ENCODE assay signal across 10 cellular contexts in genomic region chr16:56944954-56945839, GRCh38. TPM values are rescaled to one million over a fixed set of nuclear protein-coding genes. Genes with fewer than 3 reads are reported as not detected.
DNase-seq lines count a peak whose midpoint lies in the region; ATAC-seq, FAIRE-seq and TF ChIP-seq lines count a peak whose summit lies in the region.
"Had no signal": no experiment of that assay in that cellular context is flagged by ENCODE, and none has a peak within 500 bp of the region (broad histone marks: within the 10 kb centered on the region; RNA-seq: fewer than 3 reads in every experiment).

No MANE protein-coding gene starts in this region.

- H2AFZ ChIP-seq in IMR-90 (replicated peaks; ENCODE audit: low read length, poor library complexity) = no peak overlapping the region
- no peak overlapping the region for H2AFZ ChIP-seq in K562 (ENCODE audit: low read depth, low read length)

- peak overlapping the region; percentile 42 for H2AK9ac ChIP-seq in IMR-90 (replicated peaks; ENCODE audit: low read depth, low read length, poor library complexity)

- H3K36me3 ChIP-seq in IMR-90 (ENCODE audit: control insufficient read depth, insufficient read depth, low read length) = peaks cover 38% of the 10 kb centered on the region
- peaks cover 50% of the 10 kb centered on the region for H3K36me3 ChIP-seq in K562 (ENCODE audit: control insufficient read depth, insufficient read depth, low read length)

- H2BK120ac ChIP-seq in IMR-90 (ENCODE audit: low read depth, low read length) = no peak overlapping the region

- H3K9me1 ChIP-seq in IMR-90 (ENCODE audit: insufficient read depth, low read length) = peaks cover 9% of the 10 kb centered on the region; the same call in 1 of the 2 replicates
- no peaks in the 10 kb centered on the region for H3K9me1 ChIP-seq in K562 (ENCODE audit: control insufficient read depth, insufficient read depth, low read length)

- no peak for TF ChIP-seq EP300 in K562 (IDR thresholded peaks at IDR 0.05; ENCODE audit: low read length)

- no peak overlapping the region for H2AK5ac ChIP-seq in IMR-90 (ENCODE audit: low read depth, low read length)

- H3K4me1 ChIP-seq in IMR-90 (ENCODE audit: control insufficient read depth, insufficient read depth, low read length) (peaks cover 6% of the 10 kb centered on the region), K562 (replicated peaks in 1 of 2; ENCODE audit: control insufficient read depth in 2 of 2, insufficient read depth in 2 of 2, low read length in 2 of 2) (no peaks in the 10 kb centered on the region)

- no peak overlapping the region for H3K18ac ChIP-seq in IMR-90 (ENCODE audit: low read depth, low read length)

- ATAC-seq in IMR-90 (ENCODE audit: low read depth) = peak; percentile 9; the same call in 1 of the 2 replicates
- ATAC-seq in K562 = peak; percentile 26
- no peak for ATAC-seq in HG03457 (IDR thresholded peaks at IDR 0.05; ENCODE audit: unreplicated experiment)

- no peak overlapping the region for H3K14ac ChIP-seq in IMR-90 (replicated peaks; ENCODE audit: low read depth, low read length)

- H3K4me3 Mint-ChIP-seq in stimulated activated naive CD8-positive, alpha-beta T cell treated with anti-CD3 and anti-CD28 coated beads, Interleukin-15, Interleukin-2, amounts not matched to agents 100 ng/mL and 50 ng/mL, for 24 hours = peak overlapping the region; percentile 51

- H4K8ac ChIP-seq in IMR-90 (ENCODE audit: low read depth in 2 of 2, low read length in 2 of 2) = peak overlapping the region in 1 of 2 experiments; percentile 15; a peak in 1 of 4 replicates

- peak overlapping the region; percentile 93 for H3K27ac Mint-ChIP-seq in stimulated activated naive CD8-positive, alpha-beta T cell treated with anti-CD3 and anti-CD28 coated beads, Interleukin-15, Interleukin-2, amounts not matched to agents 100 ng/mL and 50 ng/mL, for 24 hours

- no peak overlapping the region for H4K91ac ChIP-seq in IMR-90 (ENCODE audit: insufficient read depth, low read depth, low read length)

- H3K27me3 Mint-ChIP-seq in stimulated activated naive CD8-positive, alpha-beta T cell treated with anti-CD3 and anti-CD28 coated beads, Interleukin-15, Interleukin-2, amounts not matched to agents 100 ng/mL and 50 ng/mL, for 24 hours = no peaks in the 10 kb centered on the region

- H3K79me2 ChIP-seq in K562 (ENCODE audit: control insufficient read depth, insufficient read depth, low read length) = no peaks in the 10 kb centered on the region

- no peak overlapping the region for H3K4ac ChIP-seq in IMR-90 (ENCODE audit: low read depth, low read length)

- no peak for TF ChIP-seq RAD21 in IMR-90 (IDR thresholded peaks at IDR 0.05; ENCODE audit: low read length)
- TF ChIP-seq RAD21 in K562 (CRISPR knock-in tag; conservative IDR thresholded peaks at IDR 0.05 in 1 of 2, IDR thresholded peaks at IDR 0.05 in 1 of 2) = no peak

- WGBS in IMR-90 (ENCODE audit: extremely low coverage in 2 of 2, insufficient read length in 1 of 2), 2 experiments = 22% methylated on average over 1 of the region's 2 CpGs; no CpG with 5 or more reads in 1 of the 2 experiments
- WGBS in K562 (ENCODE audit: insufficient coverage, low coverage, missing lambda C conversion rate) = 83% methylated on average over 2 of the region's 2 CpGs

- in situ Hi-C loops in IMR-90 (cut with MboI; ENCODE audit: low sequenced_read_pairs) = no loop called here
- in situ Hi-C loops in K562 (cut with MboI) = no loop called here

- H3K9ac ChIP-seq in IMR-90 (ENCODE audit: low read depth, low read length) (no peak overlapping the region), K562 (ENCODE audit: insufficient read depth in 1 of 2, low read depth in 2 of 2, low read length in 2 of 2) (no peak overlapping the region)

- H3K4me1 Mint-ChIP-seq in stimulated activated naive CD8-positive, alpha-beta T cell treated with anti-CD3 and anti-CD28 coated beads, Interleukin-15, Interleukin-2, amounts not matched to agents 100 ng/mL and 50 ng/mL, for 24 hours (ENCODE audit: low read depth) = peaks cover 60% of the 10 kb centered on the region

- H3K4me2 ChIP-seq in IMR-90 (ENCODE audit: low read depth, low read length) (no peak overlapping the region), K562 (ENCODE audit: insufficient read depth, low read length) (no peak overlapping the region)

- POLR2A ChIA-PET in IMR-90 (lab: Charles Lee; ENCODE audit: unreplicated experiment) = interaction anchor here (0.6 kb wide), 1 partner anchor 130 kb away, joined by 4 read pairs; no protein-coding TSS in a partner anchor
- POLR2A ChIA-PET in K562 (lab: Yijun Ruan, JAX) = interaction anchor here (0.6 to 8.4 kb wide), 10 partner anchors 9 to 470 kb away, joined by 3 to 102 read pairs (median 3); partner anchors contain the start of gene HERPUD1

- no peaks in the 10 kb centered on the region for H3K9me3 Mint-ChIP-seq in stimulated activated naive CD8-positive, alpha-beta T cell treated with anti-CD3 and anti-CD28 coated beads, Interleukin-15, Interleukin-2, amounts not matched to agents 100 ng/mL and 50 ng/mL, for 24 hours

- DNase-seq in activated CD8-positive, alpha-beta memory T cell treated with anti-CD3 and anti-CD28 coated beads for 24 hours = peak; percentile 74
- DNase-seq in activated CD8-positive, alpha-beta memory T cell treated with anti-CD3 and anti-CD28 coated beads, Interleukin-2, amount 50 U/mL, for 4 hours = no peak
- DNase-seq in IMR-90 (peak; percentile 69), K562 (ENCODE audit: extremely low read depth in 1 of 4, low spot score in 3 of 4) (no peak), NCI-H1436 treated with DMSO at 0.1 percent for 48 hours (lab: John Stamatoyannopoulos, UW) (no peak), H54 (ENCODE audit: insufficient read length, low spot score) (no peak)

- H2BK5ac ChIP-seq in IMR-90 (ENCODE audit: low read depth, low read length, poor library complexity, severe bottlenecking) = peak overlapping the region; percentile 13

- no peak for TF ChIP-seq CTCF in IMR-90 (conservative IDR thresholded peaks at IDR 0.05; ENCODE audit: low read depth, low read length)
- no peak for TF ChIP-seq CTCF in K562 (IDR thresholded peaks at IDR 0.05 in 2 of 3, conservative IDR thresholded peaks at IDR 0.05 in 1 of 3; ENCODE audit: insufficient read depth in 2 of 3, low read depth in 1 of 3, low read length in 3 of 3)

- no peak overlapping the region for H2BK20ac ChIP-seq in IMR-90 (ENCODE audit: low read depth, low read length)

- H4K5ac ChIP-seq in IMR-90 (ENCODE audit: low read depth, low read length) = no peak overlapping the region

- TF ChIP-seq POLR2A in IMR-90 (IDR thresholded peaks at IDR 0.05; ENCODE audit: low read depth, low read length) (peak; percentile 52), K562 (conservative IDR thresholded peaks at IDR 0.05) (0 out of 2 replicates have a peak, but pooled peaks have one; percentile 30), H54 (IDR thresholded peaks at IDR 0.05; ENCODE audit: low read depth, low read length) (no peak)

- dilution Hi-C loops in IMR-90 (cut with HindIII; ENCODE audit: low sequenced_read_pairs, unreplicated experiment) = no loop called here

- no peak overlapping the region for H3K23ac ChIP-seq in IMR-90 (ENCODE audit: low read depth, low read length)

- CTCF ChIA-PET in IMR-90 (lab: Yijun Ruan, JAX) (no interaction called here), K562 (lab: Yijun Ruan, JAX; ENCODE audit: low intra/inter-chr PET ratio) (no interaction called here)

- FAIRE-seq in K562 (lab: Jason Lieb, UNC) (no peak), H54 (lab: Jason Lieb, UNC) (no peak)

- intact Hi-C loops in IMR-90 (cut with micrococcal nuclease) (no loop called here), K562 (cut with micrococcal nuclease) (no loop called here)

- H3K4me3 ChIP-seq in IMR-90 (ENCODE audit: insufficient read depth, low read depth, low read length) (no peak overlapping the region), K562 (no peak overlapping the region)

- no TSS peak for BruUV-seq in IMR-90 (replicated peaks; lab: Mats Ljungman, UMichigan)
- no TSS peak for BruUV-seq in K562 (replicated peaks; lab: Mats Ljungman, UMichigan)

- peaks cover 54% of the 10 kb centered on the region for H3K36me3 Mint-ChIP-seq in stimulated activated naive CD8-positive, alpha-beta T cell treated with anti-CD3 and anti-CD28 coated beads, Interleukin-15, Interleukin-2, amounts not matched to agents 100 ng/mL and 50 ng/mL, for 24 hours (ENCODE audit: low read depth)

- H4K20me1 ChIP-seq in IMR-90 (ENCODE audit: insufficient read depth, low read length) (peaks cover 59% of the 10 kb centered on the region; the same call in 1 of the 2 replicates), K562 (replicated peaks; ENCODE audit: control insufficient read depth, insufficient read depth, low read length) (peaks cover 6% of the 10 kb centered on the region; the same call in 1 of the 2 replicates)

- H3K9me3 ChIP-seq in IMR-90 (ENCODE audit: control insufficient read depth, insufficient read depth, low read length) = no peaks in the 10 kb centered on the region
- no peaks in the 10 kb centered on the region for H3K9me3 ChIP-seq in K562 (replicated peaks; ENCODE audit: control insufficient read depth, insufficient read depth, low read depth, low read length)

- H3K79me1 ChIP-seq in IMR-90 (ENCODE audit: low read depth in 1 of 2, low read length in 2 of 2) = peaks cover 8 to 31% of the 10 kb centered on the region in 2 experiments

- H3K27me3 ChIP-seq in IMR-90 (ENCODE audit: control insufficient read depth, insufficient read depth, low read length) (no peaks in the 10 kb centered on the region), K562 (ENCODE audit: control insufficient read depth in 2 of 2, insufficient read depth in 2 of 2, low read length in 2 of 2) (no peaks in the 10 kb centered on the region)

- no peak overlapping the region for H3K56ac ChIP-seq in IMR-90 (ENCODE audit: extremely low read depth, insufficient read depth, low read length)

- H3K27ac ChIP-seq in IMR-90 (ENCODE audit: insufficient read depth, low read length) (peak overlapping the region; percentile 27; the same call in 1 of the 2 replicates), K562 (ENCODE audit: extremely low read depth, low read depth, low read length) (no peak overlapping the region)

- H2BK15ac ChIP-seq in IMR-90 (ENCODE audit: low read depth, low read length) = no peak overlapping the region

RNA-seq across cellular contexts. Expression of gene HERPUD1, which starts 13.3 kb away (rescaled TPM):
- 83.3 and 148 TPM in 2 replicates for total RNA-seq in IMR-90 (2012; rRNA removed)
- polyA plus RNA-seq in IMR-90 (2012; rRNA removed) = 122 and 130 TPM in 2 replicates
- 188 and 191 TPM in 2 replicates for polyA plus RNA-seq in IMR-90 (2012; cell fraction: cytosol; rRNA removed)
- polyA plus RNA-seq in IMR-90 (2012; cell fraction: nucleus; rRNA removed; ENCODE audit: low replicate concordance) = 154 and 210 TPM in 2 replicates
- total RNA-seq in K562 (2011; cell fraction: chromatin; rRNA removed; ENCODE audit: low replicate concordance) = 163 and 256 TPM in 2 replicates
- 127 and 147 TPM in 2 replicates for total RNA-seq in K562 (2011; cell fraction: nucleolus; rRNA removed)
- 170 and 203 TPM in 2 replicates for total RNA-seq in K562 (2011; cell fraction: nucleoplasm; rRNA removed)
- total RNA-seq in K562 (2014; rRNA removed) = 25.8 and 26.8 TPM in 2 replicates
- total RNA-seq in K562 (2014; rRNA removed; fragmentation: Illumina TruSeq; extraction: Trizol) = 49.3 and 65.4 TPM in 2 replicates
- 18.1 and 19.2 TPM in 2 replicates for total RNA-seq in K562 (2015; rRNA removed; fragmentation: Illumina TruSeq; extraction: Trizol)
- total RNA-seq in K562 (2021) = 54.4 and 60.7 TPM in 2 replicates
- polyA plus RNA-seq in K562 (2011; rRNA removed) = 50.0 and 90.9 TPM in 2 replicates
- polyA plus RNA-seq in K562 (2011; cell fraction: cytosol; rRNA removed) = 36.4 and 59.0 TPM in 2 replicates
- 92.5 and 115 TPM in 2 replicates for polyA plus RNA-seq in K562 (2011; cell fraction: nucleus; rRNA removed)
- polyA plus RNA-seq in K562 (2012) = 28.0 and 112 TPM in 2 replicates
- polyA plus RNA-seq in K562 (2014; fragmentation: Illumina TruSeq; extraction: Trizol) = 57.8 and 60.7 TPM in 2 replicates
- polyA plus RNA-seq in K562 (2014; fragmentation: Nextera tagmentation; extraction: Ambion mirVana) = 10 to 100 TPM; 14.2 to 17.8 TPM
- 32.0 and 37.4 TPM in 2 replicates for polyA plus RNA-seq in K562 (2014; rRNA removed)
- 49.2 and 70.6 TPM in 2 replicates for polyA minus RNA-seq in K562 (2011; rRNA and poly(A)+ RNA removed)
- polyA minus RNA-seq in K562 (2011; cell fraction: cytosol; rRNA and poly(A)+ RNA removed) = 36.1 and 42.5 TPM in 2 replicates
- polyA minus RNA-seq in K562 (2011; cell fraction: nucleus; rRNA and poly(A)+ RNA removed) = 36.1 and 75.2 TPM in 2 replicates

RNA-seq across cellular contexts. Expression of gene CETP, which starts 16.6 kb away (rescaled TPM):
- total RNA-seq in IMR-90 (2012; rRNA removed) (not detected in 2 replicates), K562 (2014; rRNA removed) (not detected in 2 replicates), K562 (2014; rRNA removed; fragmentation: Illumina TruSeq; extraction: Trizol) (not detected in 2 replicates), K562 (2015; rRNA removed; fragmentation: Illumina TruSeq; extraction: Trizol) (not detected in 2 replicates), K562 (2021) (not detected in 2 replicates)
- polyA plus RNA-seq in IMR-90 (2012; rRNA removed) (not detected in 2 replicates), K562 (2011; rRNA removed) (0.05 TPM in 1 of 2 replicates, not detected in the other), K562 (2014; fragmentation: Illumina TruSeq; extraction: Trizol) (not detected in 2 replicates), K562 (2014; fragmentation: Nextera tagmentation; extraction: Ambion mirVana) (under 1 TPM in 1 of 2 experiments, not detected in 1; 0.07 TPM), K562 (2014; rRNA removed) (0.11 TPM in 1 of 2 replicates, not detected in the other)
- polyA plus RNA-seq in IMR-90 (2012; cell fraction: cytosol; rRNA removed) = not detected in 2 replicates
- polyA plus RNA-seq in IMR-90 (2012; cell fraction: nucleus; rRNA removed; ENCODE audit: low replicate concordance) = 0.07 and 0.18 TPM in 2 replicates
- total RNA-seq in K562 (2011; cell fraction: chromatin; rRNA removed; ENCODE audit: low replicate concordance) = 0.37 TPM in 1 of 2 replicates, not detected in the other
- total RNA-seq in K562 (2011; cell fraction: nucleolus; rRNA removed) = 0.17 TPM in 1 of 2 replicates, not detected in the other
- total RNA-seq in K562 (2011; cell fraction: nucleoplasm; rRNA removed) = not detected in 2 replicates
- 0.06 TPM in 1 of 2 replicates, not detected in the other for polyA plus RNA-seq in K562 (2011; cell fraction: cytosol; rRNA removed)
- 0.06 and 0.30 TPM in 2 replicates for polyA plus RNA-seq in K562 (2011; cell fraction: nucleus; rRNA removed)
- 0.06 TPM in 1 of 2 replicates, not detected in the other for polyA plus RNA-seq in K562 (2012)
- not detected in 2 replicates for polyA minus RNA-seq in K562 (2011; rRNA and poly(A)+ RNA removed)
- polyA minus RNA-seq in K562 (2011; cell fraction: cytosol; rRNA and poly(A)+ RNA removed) = not detected in 2 replicates
- not detected in 2 replicates for polyA minus RNA-seq in K562 (2011; cell fraction: nucleus; rRNA and poly(A)+ RNA removed)
- total RNA-seq: fibroblast of lung; T-helper 2 cell treated with Interferon-gamma antibody and Interleukin-4, amounts not matched to agents 100 ng/mL and 5 ng/mL, for 36 hours had no signal

RNA-seq across cellular contexts. Expression of gene NLRC5, which starts 44.2 kb away (rescaled TPM):
- 5.3 and 9.1 TPM in 2 replicates for total RNA-seq in IMR-90 (2012; rRNA removed)
- 14.9 and 15.8 TPM in 2 replicates for polyA plus RNA-seq in IMR-90 (2012; rRNA removed)
- polyA plus RNA-seq in IMR-90 (2012; cell fraction: cytosol; rRNA removed) = 6.1 and 7.0 TPM in 2 replicates
- 69.7 and 95.5 TPM in 2 replicates for polyA plus RNA-seq in IMR-90 (2012; cell fraction: nucleus; rRNA removed; ENCODE audit: low replicate concordance)
- total RNA-seq in K562 (2011; cell fraction: chromatin; rRNA removed; ENCODE audit: low replicate concordance) = 0.30 TPM in 1 of 2 replicates, not detected in the other
- 0.26 and 1.0 TPM in 2 replicates for total RNA-seq in K562 (2011; cell fraction: nucleolus; rRNA removed)
- total RNA-seq in K562 (2011; cell fraction: nucleoplasm; rRNA removed) = not detected in 2 replicates
- total RNA-seq in K562 (2014; rRNA removed) = 0.59 TPM in 1 of 2 replicates, not detected in the other
- 0.06 TPM in 1 of 2 replicates, not detected in the other for total RNA-seq in K562 (2014; rRNA removed; fragmentation: Illumina TruSeq; extraction: Trizol)
- total RNA-seq in K562 (2015; rRNA removed; fragmentation: Illumina TruSeq; extraction: Trizol) = not detected in 2 replicates
- 0.71 and 0.89 TPM in 2 replicates for total RNA-seq in K562 (2021)
- polyA plus RNA-seq in K562 (2011; rRNA removed) = 0.26 TPM in 1 of 2 replicates, not detected in the other
- polyA plus RNA-seq in K562 (2011; cell fraction: cytosol; rRNA removed) = 0.03 TPM in 1 of 2 replicates, not detected in the other
- 0.11 and 0.18 TPM in 2 replicates for polyA plus RNA-seq in K562 (2011; cell fraction: nucleus; rRNA removed)
- 0.12 and 0.29 TPM in 2 replicates for polyA plus RNA-seq in K562 (2012)
- polyA plus RNA-seq in K562 (2014; fragmentation: Illumina TruSeq; extraction: Trizol) = not detected in 2 replicates
- polyA plus RNA-seq in K562 (2014; fragmentation: Nextera tagmentation; extraction: Ambion mirVana) = not detected
- not detected in 2 replicates for polyA plus RNA-seq in K562 (2014; rRNA removed)
- polyA minus RNA-seq in K562 (2011; rRNA and poly(A)+ RNA removed) = 0.42 TPM in 1 of 2 replicates, not detected in the other
- polyA minus RNA-seq in K562 (2011; cell fraction: cytosol; rRNA and poly(A)+ RNA removed) = 1.2 TPM in 1 of 2 replicates, not detected in the other
- polyA minus RNA-seq in K562 (2011; cell fraction: nucleus; rRNA and poly(A)+ RNA removed) = 0.94 TPM in 1 of 2 replicates, not detected in the other

Comparison
In these comparisons a context has a peak if more than half of its experiments do, and no peak if none do; other contexts are left out.
1. DNase-seq: peak in activated CD8-positive, alpha-beta memory T cell treated with anti-CD3 and anti-CD28 coated beads for 24 hours (single experiment) and IMR-90 (single experiment); none in activated CD8-positive, alpha-beta memory T cell treated with anti-CD3 and anti-CD28 coated beads, Interleukin-2, amount 50 U/mL, for 4 hours (single experiment), K562 (0 of 4), NCI-H1436 treated with DMSO at 0.1 percent for 48 hours (single experiment) and H54 (single experiment).